Comparison of ENCODE assay signal across 1 cellular context in the genomic region with DNA sequence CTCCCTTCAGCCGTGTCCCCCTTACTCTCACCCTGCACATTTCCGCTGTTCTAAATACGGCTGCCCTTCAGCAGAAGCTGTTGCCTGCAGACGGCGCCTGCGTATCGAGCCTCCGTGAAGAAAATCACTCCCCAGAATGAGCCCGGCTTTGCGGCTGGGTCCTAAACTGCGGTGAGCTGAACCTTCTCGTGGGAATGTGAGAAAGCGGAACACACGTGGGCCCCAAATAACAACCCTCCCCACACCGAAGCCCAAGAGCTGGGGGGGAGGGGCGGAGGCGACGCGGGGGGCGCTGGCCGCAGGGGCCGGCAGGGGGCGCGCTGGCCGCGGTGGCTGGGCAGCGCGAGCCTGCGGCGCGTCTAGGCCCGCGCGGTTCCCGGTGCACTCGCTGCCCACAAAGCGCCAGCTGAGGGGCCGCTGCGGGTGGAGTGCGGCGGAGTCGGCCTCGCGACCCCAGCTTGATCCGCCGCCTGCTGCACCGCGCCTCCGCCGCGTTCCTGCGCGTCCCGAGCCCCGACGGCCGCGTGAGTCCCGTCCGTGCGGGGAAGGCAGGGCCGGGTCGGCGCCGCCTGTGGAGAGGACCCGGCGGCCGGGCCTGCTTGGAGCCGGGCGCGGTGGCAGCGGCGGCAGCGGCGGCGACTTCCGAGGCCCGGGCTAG.
TF ChIP-seq lines count a peak whose summit lies in the region.

A gene with protein sequence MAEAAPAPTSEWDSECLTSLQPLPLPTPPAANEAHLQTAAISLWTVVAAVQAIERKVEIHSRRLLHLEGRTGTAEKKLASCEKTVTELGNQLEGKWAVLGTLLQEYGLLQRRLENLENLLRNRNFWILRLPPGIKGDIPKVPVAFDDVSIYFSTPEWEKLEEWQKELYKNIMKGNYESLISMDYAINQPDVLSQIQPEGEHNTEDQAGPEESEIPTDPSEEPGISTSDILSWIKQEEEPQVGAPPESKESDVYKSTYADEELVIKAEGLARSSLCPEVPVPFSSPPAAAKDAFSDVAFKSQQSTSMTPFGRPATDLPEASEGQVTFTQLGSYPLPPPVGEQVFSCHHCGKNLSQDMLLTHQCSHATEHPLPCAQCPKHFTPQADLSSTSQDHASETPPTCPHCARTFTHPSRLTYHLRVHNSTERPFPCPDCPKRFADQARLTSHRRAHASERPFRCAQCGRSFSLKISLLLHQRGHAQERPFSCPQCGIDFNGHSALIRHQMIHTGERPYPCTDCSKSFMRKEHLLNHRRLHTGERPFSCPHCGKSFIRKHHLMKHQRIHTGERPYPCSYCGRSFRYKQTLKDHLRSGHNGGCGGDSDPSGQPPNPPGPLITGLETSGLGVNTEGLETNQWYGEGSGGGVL (plus strand): TSS at position 382 of the 658 bp plus-strand sequence. CDS start 290 bp downstream, outside the sequence.

TF ChIP-seq in H1, 55 proteins besides CTCF, POLR2A, EP300 and RAD21 (continued from another document):
- TF ChIP-seq E2F6 (IDR thresholded peaks at IDR 0.05) (no peak), USF2 (IDR thresholded peaks at IDR 0.05; ENCODE audit: low read length) (no peak), TBP (IDR thresholded peaks at IDR 0.05; ENCODE audit: low read depth, low read length) (peak; percentile 48; the same call in 1 of the 2 replicates), MAX (IDR thresholded peaks at IDR 0.05) (peak; percentile 46), ASH2L (IDR thresholded peaks at IDR 0.05; ENCODE audit: low read length) (peak; percentile 64), TCF12 (IDR thresholded peaks at IDR 0.05; ENCODE audit: low read depth, low read length) (0 out of 2 replicates have a peak, but pooled peaks have one; percentile 55), SP2 (IDR thresholded peaks at IDR 0.05; ENCODE audit: low read length) (peak; percentile 50), KDM5A (IDR thresholded peaks at IDR 0.05; ENCODE audit: low read length) (no peak), GTF2F1 (IDR thresholded peaks at IDR 0.05; ENCODE audit: borderline replicate concordance, low read depth, low read length) (0 out of 2 replicates have a peak, but pooled peaks have one; percentile 12), HDAC2 (IDR thresholded peaks at IDR 0.05; ENCODE audit: borderline replicate concordance in 1 of 2, low read depth in 2 of 2, low read length in 2 of 2) (peak in 1 of 2 experiments; percentile 64; a peak in 1 of 4 replicates), PHF8 (conservative IDR thresholded peaks at IDR 0.05; ENCODE audit: low read depth, low read length) (peak; percentile 72), TAF7 (optimal IDR thresholded peaks at IDR 0.05; ENCODE audit: borderline replicate concordance, low read depth, low read length) (peak; percentile 70), SRF (IDR thresholded peaks at IDR 0.05; ENCODE audit: low read depth, low read length) (no peak), FOSL1 (IDR thresholded peaks at IDR 0.05; ENCODE audit: insufficient read depth, low read depth, low read length) (0 out of 2 replicates have a peak, but pooled peaks have one; percentile 14)
